ENCODE assay signal across 35 cellular contexts in the genomic region with DNA sequence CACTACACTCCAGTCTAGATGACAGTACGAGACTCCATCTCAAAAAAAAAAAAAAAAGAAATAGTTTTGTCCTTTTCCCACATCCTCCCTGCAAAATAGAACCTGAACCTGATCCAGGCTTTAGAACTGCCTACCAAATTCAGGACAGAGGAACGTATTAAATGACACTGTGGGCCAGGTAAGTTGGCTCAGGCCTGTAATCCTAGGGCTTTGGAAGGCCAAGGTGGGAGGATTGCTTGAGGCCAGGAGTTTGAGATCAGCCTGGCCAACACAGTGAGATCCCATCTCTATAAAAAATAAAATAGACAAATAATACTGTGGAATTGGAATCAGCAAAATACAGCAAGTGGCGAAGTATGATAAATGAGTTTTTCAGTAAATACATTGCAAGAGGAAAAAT.
"Had no signal": no experiment of that assay in that cellular context is flagged by ENCODE, and none has a peak within 500 bp of the region (broad histone marks: within the 10 kb centered on the region; RNA-seq: fewer than 3 reads in every experiment).

No MANE protein-coding gene starts in this region.

- H3K4me3 ChIP-seq: MG63 had no signal

- H3K27me3 ChIP-seq: MG63 had no signal

- H3K36me3 ChIP-seq: MG63 had no signal

- DNase-seq: Karpas-422, Kasumi-1, MG63, MM.1S, MV-4-11, NCI-H1048, NCI-H1092, NCI-H1092 treated with DMSO at 0.1 percent for 48 hours, NCI-H1105, NCI-H1105 treated with DMSO at 0.1 percent for 48 hours, NCI-H1417, NCI-H1417 treated with DMSO at 0.1 percent for 48 hours, NCI-H1436, NCI-H1436 treated with DMSO at 0.1 percent for 48 hours, NCI-H146, NCI-H1694, NCI-H1694 treated with DMSO at 0.1 percent for 48 hours, NCI-H187, NCI-H187 treated with DMSO at 0.1 percent for 48 hours, NCI-H1930, NCI-H2029, NCI-H2029 treated with DMSO at 0.1 percent for 48 hours, NCI-H2081, NCI-H2081 treated with DMSO at 0.1 percent for 48 hours, NCI-H2107, NCI-H2171, NCI-H2171 treated with DMSO at 0.1 percent for 48 hours, NCI-H2227 treated with DMSO at 0.1 percent for 48 hours, NCI-H226, NCI-H345, NCI-H446, NCI-H446 treated with DMSO at 0.1 percent for 48 hours, NCI-H510A, NCI-H510A treated with DMSO at 0.1 percent for 48 hours, NCI-H524 had no signal
